ENCODE assay signal across 1 cellular context in the genomic region with DNA sequence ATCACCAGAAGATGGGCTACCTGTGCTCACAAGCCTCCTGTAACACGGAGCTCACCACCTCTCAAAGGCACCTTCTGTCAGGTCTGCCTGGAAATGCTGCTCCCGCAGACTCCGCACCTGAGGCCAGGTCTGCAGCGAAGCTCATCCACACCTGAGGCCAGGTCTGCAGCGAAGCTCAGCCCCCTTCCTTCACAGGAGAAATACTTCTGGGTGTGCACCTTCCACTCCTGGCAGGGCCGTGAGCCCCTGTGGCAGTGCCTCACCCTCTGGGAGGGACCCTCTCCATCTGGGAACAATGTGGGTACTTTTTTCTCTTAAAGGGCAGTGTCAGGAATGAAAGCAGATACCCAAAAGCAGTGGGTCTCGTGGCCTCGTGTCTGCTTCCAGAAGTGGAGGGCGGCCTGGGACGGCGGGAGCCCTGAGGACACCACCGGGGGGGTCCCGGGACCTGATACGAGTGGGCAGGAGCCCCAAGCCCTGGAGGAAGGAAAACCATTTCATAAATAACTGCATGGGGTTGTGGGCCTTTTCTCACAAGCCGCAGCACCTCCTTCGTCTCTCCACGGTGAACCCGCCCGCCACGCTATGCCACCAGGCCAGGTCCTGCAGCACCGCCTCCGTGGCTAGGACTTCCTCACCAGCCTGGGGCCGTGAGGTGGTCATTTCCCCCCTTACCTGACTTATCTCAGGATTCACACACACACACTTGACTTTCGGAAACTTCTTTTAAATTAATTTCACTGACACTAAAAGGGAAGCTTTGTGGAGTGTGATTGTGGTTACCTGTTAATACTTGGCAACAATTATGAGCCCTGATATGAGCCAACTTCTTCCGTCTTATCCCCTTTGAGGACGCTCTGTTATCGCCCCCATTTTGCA.
TF ChIP-seq lines count a peak whose summit lies in the region.

No MANE protein-coding gene starts in this region.

TF ChIP-seq in HepG2, 621 proteins besides CTCF, POLR2A, EP300 and RAD21 (continued from another document and continues in another):
- TF ChIP-seq DDIT3 (CRISPR knock-in tag; IDR thresholded peaks at IDR 0.05) (no peak), ZNF232 (CRISPR knock-in tag; IDR thresholded peaks at IDR 0.05; ENCODE audit: borderline replicate concordance) (no peak), SMAD3 (CRISPR knock-in tag; IDR thresholded peaks at IDR 0.05) (no peak), ZNF24 (IDR thresholded peaks at IDR 0.05) (no peak), ZSCAN12 (CRISPR knock-in tag; IDR thresholded peaks at IDR 0.05) (no peak), XBP1 (CRISPR knock-in tag; IDR thresholded peaks at IDR 0.05) (no peak), ZBTB4 (CRISPR knock-in tag; IDR thresholded peaks at IDR 0.05; ENCODE audit: borderline replicate concordance) (no peak), TBX2 (CRISPR knock-in tag; IDR thresholded peaks at IDR 0.05; ENCODE audit: borderline replicate concordance) (no peak), ARID3A (IDR thresholded peaks at IDR 0.05; ENCODE audit: low read depth, low read length) (no peak), ZNF552 (CRISPR knock-in tag; IDR thresholded peaks at IDR 0.05; ENCODE audit: borderline replicate concordance) (no peak), EZH2 (conservative IDR thresholded peaks at IDR 0.05; ENCODE audit: low read depth, low read length) (0 out of 2 replicates have a peak, but pooled peaks have one; percentile 48), SP2 (CRISPR knock-in tag; IDR thresholded peaks at IDR 0.05) (no peak), YEATS4 (CRISPR knock-in tag; IDR thresholded peaks at IDR 0.05; ENCODE audit: borderline replicate concordance) (no peak), NR2F1 (CRISPR knock-in tag; IDR thresholded peaks at IDR 0.05) (no peak), MTF2 (CRISPR knock-in tag; IDR thresholded peaks at IDR 0.05; ENCODE audit: borderline replicate concordance) (no peak), LCORL (IDR thresholded peaks at IDR 0.05) (no peak), LCORL (CRISPR knock-in tag; IDR thresholded peaks at IDR 0.05) (no peak), NFRKB (IDR thresholded peaks at IDR 0.05) (no peak), FOXM1 (CRISPR knock-in tag; IDR thresholded peaks at IDR 0.05) (no peak), ATAD3A (CRISPR knock-in tag; IDR thresholded peaks at IDR 0.05) (no peak), SNAPC4 (CRISPR knock-in tag; IDR thresholded peaks at IDR 0.05) (peak; percentile 63; the same call in 1 of the 2 replicates), ZNF431 (CRISPR knock-in tag; IDR thresholded peaks at IDR 0.05; ENCODE audit: borderline replicate concordance, low read depth) (no peak), TCF7L2 (IDR thresholded peaks at IDR 0.05; ENCODE audit: low read depth, low read length) (no peak)
- TF ChIP-seq, protein P1, sequence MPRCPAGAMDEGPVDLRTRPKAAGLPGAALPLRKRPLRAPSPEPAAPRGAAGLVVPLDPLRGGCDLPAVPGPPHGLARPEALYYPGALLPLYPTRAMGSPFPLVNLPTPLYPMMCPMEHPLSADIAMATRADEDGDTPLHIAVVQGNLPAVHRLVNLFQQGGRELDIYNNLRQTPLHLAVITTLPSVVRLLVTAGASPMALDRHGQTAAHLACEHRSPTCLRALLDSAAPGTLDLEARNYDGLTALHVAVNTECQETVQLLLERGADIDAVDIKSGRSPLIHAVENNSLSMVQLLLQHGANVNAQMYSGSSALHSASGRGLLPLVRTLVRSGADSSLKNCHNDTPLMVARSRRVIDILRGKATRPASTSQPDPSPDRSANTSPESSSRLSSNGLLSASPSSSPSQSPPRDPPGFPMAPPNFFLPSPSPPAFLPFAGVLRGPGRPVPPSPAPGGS (CRISPR knock-in tag; IDR thresholded peaks at IDR 0.05) = no peak
- TF ChIP-seq, protein P2, sequence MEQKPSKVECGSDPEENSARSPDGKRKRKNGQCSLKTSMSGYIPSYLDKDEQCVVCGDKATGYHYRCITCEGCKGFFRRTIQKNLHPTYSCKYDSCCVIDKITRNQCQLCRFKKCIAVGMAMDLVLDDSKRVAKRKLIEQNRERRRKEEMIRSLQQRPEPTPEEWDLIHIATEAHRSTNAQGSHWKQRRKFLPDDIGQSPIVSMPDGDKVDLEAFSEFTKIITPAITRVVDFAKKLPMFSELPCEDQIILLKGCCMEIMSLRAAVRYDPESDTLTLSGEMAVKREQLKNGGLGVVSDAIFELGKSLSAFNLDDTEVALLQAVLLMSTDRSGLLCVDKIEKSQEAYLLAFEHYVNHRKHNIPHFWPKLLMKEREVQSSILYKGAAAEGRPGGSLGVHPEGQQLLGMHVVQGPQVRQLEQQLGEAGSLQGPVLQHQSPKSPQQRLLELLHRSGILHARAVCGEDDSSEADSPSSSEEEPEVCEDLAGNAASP (CRISPR knock-in tag; IDR thresholded peaks at IDR 0.05; ENCODE audit: borderline replicate concordance) = no peak
- TF ChIP-seq, protein P3, sequence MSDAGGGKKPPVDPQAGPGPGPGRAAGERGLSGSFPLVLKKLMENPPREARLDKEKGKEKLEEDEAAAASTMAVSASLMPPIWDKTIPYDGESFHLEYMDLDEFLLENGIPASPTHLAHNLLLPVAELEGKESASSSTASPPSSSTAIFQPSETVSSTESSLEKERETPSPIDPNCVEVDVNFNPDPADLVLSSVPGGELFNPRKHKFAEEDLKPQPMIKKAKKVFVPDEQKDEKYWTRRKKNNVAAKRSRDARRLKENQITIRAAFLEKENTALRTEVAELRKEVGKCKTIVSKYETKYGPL (CRISPR knock-in tag; IDR thresholded peaks at IDR 0.05) = no peak
- TF ChIP-seq, protein P4, sequence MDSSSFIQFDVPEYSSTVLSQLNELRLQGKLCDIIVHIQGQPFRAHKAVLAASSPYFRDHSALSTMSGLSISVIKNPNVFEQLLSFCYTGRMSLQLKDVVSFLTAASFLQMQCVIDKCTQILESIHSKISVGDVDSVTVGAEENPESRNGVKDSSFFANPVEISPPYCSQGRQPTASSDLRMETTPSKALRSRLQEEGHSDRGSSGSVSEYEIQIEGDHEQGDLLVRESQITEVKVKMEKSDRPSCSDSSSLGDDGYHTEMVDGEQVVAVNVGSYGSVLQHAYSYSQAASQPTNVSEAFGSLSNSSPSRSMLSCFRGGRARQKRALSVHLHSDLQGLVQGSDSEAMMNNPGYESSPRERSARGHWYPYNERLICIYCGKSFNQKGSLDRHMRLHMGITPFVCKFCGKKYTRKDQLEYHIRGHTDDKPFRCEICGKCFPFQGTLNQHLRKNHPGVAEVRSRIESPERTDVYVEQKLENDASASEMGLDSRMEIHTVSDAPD (CRISPR knock-in tag; IDR thresholded peaks at IDR 0.05) = no peak
